11 cellular contexts compared by ENCODE assay signal in genomic region chr10:89954787-89955566, GRCh38.
A peak's percentile ranks its signal among the peaks of the same experiment; 100 is the strongest.
DNase-seq lines count a peak whose midpoint lies in the region; ATAC-seq, FAIRE-seq and TF ChIP-seq lines count a peak whose summit lies in the region.
"Had no signal": no experiment of that assay in that cellular context is flagged by ENCODE, and none has a peak within 500 bp of the region (broad histone marks: within the 10 kb centered on the region; RNA-seq: fewer than 3 reads in every experiment).

No MANE protein-coding gene starts in this region.

- H3K36me3 ChIP-seq in OCI-LY7 (ENCODE audit: insufficient read depth, low read length) (no peaks in the 10 kb centered on the region), WERI-Rb-1 (no peaks in the 10 kb centered on the region)

- H3K27ac ChIP-seq in OCI-LY7 (ENCODE audit: low read depth, low read length, poor library complexity, severe bottlenecking) (no peak overlapping the region), WERI-Rb-1 (no peak overlapping the region)

- POLR2A ChIA-PET in OCI-LY7 (lab: Charles Lee) = no interaction called here

- no peaks in the 10 kb centered on the region for H3K4me1 ChIP-seq in OCI-LY7 (ENCODE audit: insufficient read depth, low read length, poor library complexity, severe bottlenecking)

- FAIRE-seq in frontal cortex (lab: Jason Lieb, UNC) = peak; percentile 80

- no TSS peak for BruUV-seq in OCI-LY7 (replicated peaks; lab: Mats Ljungman, UMichigan)

- peak; percentile 10 for DNase-seq in ACHN
- DNase-seq in GM10266 (ENCODE audit: extremely low spot score) = peak; percentile 20
- peak; percentile 10 for DNase-seq in OCI-LY7 (ENCODE audit: low spot score)
- DNase-seq in frontal cortex (ENCODE audit: low spot score in 2 of 2) = no peak
- DNase-seq in COLO668 (lab: John Stamatoyannopoulos, UW; ENCODE audit: unreplicated experiment) = no peak
- DNase-seq in anterior cingulate cortex (lab: John Stamatoyannopoulos, UW) = no peak
- DNase-seq in WERI-Rb-1 = no peak
- DNase-seq: activated CD4-positive, alpha-beta T cell treated with anti-CD3 and anti-CD28 coated beads for 48 hours; NCI-H2171; stimulated activated CD4-positive, alpha-beta T cell treated with anti-CD3 and anti-CD28 coated beads, Interleukin-2, amount 100 ng/mL, for 24 hours had no signal

- ATAC-seq in GM19455 (IDR thresholded peaks at IDR 0.05; ENCODE audit: unreplicated experiment) = no peak

- intact Hi-C loops in OCI-LY7 (cut with micrococcal nuclease; ENCODE audit: unreplicated experiment) = loop anchor here (1.0 to 5.0 kb wide), 2 partner anchors 163 to 184 kb away; no protein-coding TSS in a partner anchor

- H2AFZ ChIP-seq in OCI-LY7 (ENCODE audit: low read length) = no peak overlapping the region

- in situ Hi-C loops in ACHN (cut with HindIII; ENCODE audit: low pct_ligation_motif_present, low pct_unique_long_range_greater_than_20kb, low sequenced_read_pairs) = no loop called here

- no peaks in the 10 kb centered on the region for H4K20me1 ChIP-seq in OCI-LY7 (ENCODE audit: insufficient read depth, low read length)

- H3K9me3 ChIP-seq in OCI-LY7 (ENCODE audit: low read length) = no peaks in the 10 kb centered on the region
- H3K9me3 ChIP-seq in WERI-Rb-1 (ENCODE audit: severe bottlenecking) = no peaks in the 10 kb centered on the region

- no peaks in the 10 kb centered on the region for H3K79me2 ChIP-seq in OCI-LY7 (ENCODE audit: insufficient read depth, low read depth, low read length)

- H3K9me2 ChIP-seq in OCI-LY7 (ENCODE audit: insufficient read depth, low read length) = no peaks in the 10 kb centered on the region

- H3K27me3 ChIP-seq in WERI-Rb-1 (ENCODE audit: insufficient read depth, low read depth, severe bottlenecking) = no peaks in the 10 kb centered on the region

- no peak overlapping the region for H3K4me3 ChIP-seq in OCI-LY7 (ENCODE audit: low read depth, low read length, poor library complexity, severe bottlenecking)
- H3K4me3 ChIP-seq in WERI-Rb-1 (ENCODE audit: low read depth, low read length) = no peak overlapping the region

- TF ChIP-seq CTCF in GM10266 (IDR thresholded peaks at IDR 0.05; ENCODE audit: control insufficient read depth, insufficient read depth, low read depth, missing control alignments) (peak; percentile 5), OCI-LY7 (conservative IDR thresholded peaks at IDR 0.05; ENCODE audit: low read length) (peak; percentile 87), WERI-Rb-1 (IDR thresholded peaks at IDR 0.05; ENCODE audit: low read depth, low read length) (no peak)

- H3K4me2 ChIP-seq in OCI-LY7 (ENCODE audit: low read length) = no peak overlapping the region

- CTCF ChIA-PET in OCI-LY7 (lab: Charles Lee; ENCODE audit: unreplicated experiment) = no interaction called here

Comparison
In these comparisons a context has a peak if more than half of its experiments do, and no peak if none do; other contexts are left out.
1. DNase-seq: peak in ACHN (single experiment), GM10266 (single experiment) and OCI-LY7 (single experiment); none in frontal cortex (0 of 2), COLO668 (single experiment), anterior cingulate cortex (0 of 58) and WERI-Rb-1 (single experiment).